23 cellular contexts compared by ENCODE assay signal in the genomic region with DNA sequence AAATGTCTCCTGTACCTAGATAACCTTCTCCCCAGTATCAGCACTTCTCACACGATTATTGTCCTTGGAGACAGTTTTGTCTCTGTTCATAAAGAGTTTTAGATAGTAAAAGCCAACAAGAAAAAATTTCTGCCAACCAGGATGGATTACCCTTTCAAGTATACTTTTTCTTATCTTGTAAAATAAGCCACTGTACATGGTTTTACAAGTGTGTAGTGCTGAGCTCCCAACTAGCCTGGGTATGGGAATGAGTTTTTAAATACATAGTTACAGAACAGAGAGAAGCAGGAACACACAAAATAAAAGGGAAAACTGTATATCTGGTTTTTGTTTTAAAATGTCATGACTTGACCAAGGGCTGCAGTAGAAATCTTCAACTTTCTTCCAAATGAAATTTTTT.
DNase-seq lines count a peak whose midpoint lies in the region; ATAC-seq and TF ChIP-seq lines count a peak whose summit lies in the region.
"Had no signal": no experiment of that assay in that cellular context is flagged by ENCODE, and none has a peak within 500 bp of the region (broad histone marks: within the 10 kb centered on the region; RNA-seq: fewer than 3 reads in every experiment).

No MANE protein-coding gene starts in this region.

- H3K36me3 ChIP-seq in mucosa of descending colon (ENCODE audit: low read depth) = no peaks in the 10 kb centered on the region
- H3K36me3 ChIP-seq: BE2C, BLaER1 had no signal

- POLR2A ChIA-PET in activated CD8-positive, alpha-beta T cell treated with anti-CD3 and anti-CD28 coated beads for 36 hours (lab: Charles Lee) = no interaction called here

- no peaks in the 10 kb centered on the region for H3K9me3 ChIP-seq in mucosa of descending colon
- H3K9me3 ChIP-seq: BE2C, BLaER1 had no signal

- peak; percentile 21 for DNase-seq in fibroblast of villous mesenchyme (ENCODE audit: low read depth)
- DNase-seq in mucosa of descending colon = no peak
- no peak for DNase-seq in cortex of kidney (lab: John Stamatoyannopoulos, UW)
- DNase-seq in activated CD8-positive, alpha-beta T cell treated with anti-CD3 and anti-CD28 coated beads for 36 hours = no peak
- DNase-seq: 8988T; ACHN; BE2C; C1 segment of cervical spinal cord; CD4-positive, alpha-beta memory T cell; CD4-positive, CD25-positive, alpha-beta regulatory T cell; CD8-positive, alpha-beta memory T cell; COR-L47; DMS 273 treated with DMSO at 0.1 percent for 48 hours; DMS153; DMS53; DMS79; DND-41; EL; GDM1 had no signal

- intact Hi-C loops in mucosa of descending colon (cut with DNase I, micrococcal nuclease) = no loop called here
- intact Hi-C loops in activated CD8-positive, alpha-beta T cell treated with anti-CD3 and anti-CD28 coated beads for 36 hours (cut with micrococcal nuclease) = no loop called here

- H3K36me3 Mint-ChIP-seq in activated CD8-positive, alpha-beta T cell treated with anti-CD3 and anti-CD28 coated beads for 36 hours (ENCODE audit: low read depth) = no peaks in the 10 kb centered on the region
- H3K36me3 Mint-ChIP-seq: CD14-positive monocyte; CD4-positive, alpha-beta memory T cell; CD4-positive, CD25-positive, alpha-beta regulatory T cell; CD8-positive, alpha-beta memory T cell had no signal

- peak; percentile 53 for ATAC-seq in mucosa of descending colon
- ATAC-seq in GM21825 (IDR thresholded peaks at IDR 0.05; ENCODE audit: unreplicated experiment) = no peak
- ATAC-seq in activated CD8-positive, alpha-beta T cell treated with anti-CD3 and anti-CD28 coated beads for 36 hours = no peak
- ATAC-seq: GM12878 had no signal

- H3K4me3 ChIP-seq in fibroblast of villous mesenchyme (ENCODE audit: low read depth, low read length) (no peak overlapping the region), mucosa of descending colon (no peak overlapping the region)
- H3K4me3 ChIP-seq: BLaER1, GM12878 had no signal

- H3K4me3 Mint-ChIP-seq in activated CD8-positive, alpha-beta T cell treated with anti-CD3 and anti-CD28 coated beads for 36 hours = no peak overlapping the region
- H3K4me3 Mint-ChIP-seq: CD14-positive monocyte; CD4-positive, alpha-beta memory T cell; CD4-positive, CD25-positive, alpha-beta regulatory T cell; CD8-positive, alpha-beta memory T cell had no signal

- H3K27ac Mint-ChIP-seq in activated CD8-positive, alpha-beta T cell treated with anti-CD3 and anti-CD28 coated beads for 36 hours = no peak overlapping the region
- H3K27ac Mint-ChIP-seq: CD14-positive monocyte; CD4-positive, alpha-beta memory T cell; CD4-positive, CD25-positive, alpha-beta regulatory T cell; CD8-positive, alpha-beta memory T cell had no signal

- peaks cover 3% of the 10 kb centered on the region for H3K4me1 ChIP-seq in mucosa of descending colon (ENCODE audit: low read depth)
- H3K4me1 ChIP-seq: BE2C, BLaER1 had no signal

- no peaks in the 10 kb centered on the region for H3K9me3 Mint-ChIP-seq in activated CD8-positive, alpha-beta T cell treated with anti-CD3 and anti-CD28 coated beads for 36 hours
- H3K9me3 Mint-ChIP-seq: CD8-positive, alpha-beta memory T cell had no signal

- CTCF ChIA-PET in activated CD8-positive, alpha-beta T cell treated with anti-CD3 and anti-CD28 coated beads for 36 hours (lab: Charles Lee) = interaction anchor here (1.2 to 2.0 kb wide), 2 partner anchors 10 to 237 kb away, joined by 3 to 7 read pairs; no protein-coding TSS in a partner anchor

- no peaks in the 10 kb centered on the region for H3K4me1 Mint-ChIP-seq in activated CD8-positive, alpha-beta T cell treated with anti-CD3 and anti-CD28 coated beads for 36 hours (ENCODE audit: low read depth)
- H3K4me1 Mint-ChIP-seq: CD14-positive monocyte; CD4-positive, alpha-beta memory T cell; CD4-positive, CD25-positive, alpha-beta regulatory T cell; CD8-positive, alpha-beta memory T cell had no signal

- H3K27me3 Mint-ChIP-seq in activated CD8-positive, alpha-beta T cell treated with anti-CD3 and anti-CD28 coated beads for 36 hours = peaks cover 6% of the 10 kb centered on the region

- TF ChIP-seq CTCF in fibroblast of villous mesenchyme (IDR thresholded peaks at IDR 0.05; ENCODE audit: insufficient read depth, low read depth, low read length) (no peak), mucosa of descending colon (IDR thresholded peaks at IDR 0.05) (no peak)
- TF ChIP-seq CTCF in activated CD8-positive, alpha-beta T cell treated with anti-CD3 and anti-CD28 coated beads for 36 hours (IDR thresholded peaks at IDR 0.05) = no peak
